In the genomic region with DNA sequence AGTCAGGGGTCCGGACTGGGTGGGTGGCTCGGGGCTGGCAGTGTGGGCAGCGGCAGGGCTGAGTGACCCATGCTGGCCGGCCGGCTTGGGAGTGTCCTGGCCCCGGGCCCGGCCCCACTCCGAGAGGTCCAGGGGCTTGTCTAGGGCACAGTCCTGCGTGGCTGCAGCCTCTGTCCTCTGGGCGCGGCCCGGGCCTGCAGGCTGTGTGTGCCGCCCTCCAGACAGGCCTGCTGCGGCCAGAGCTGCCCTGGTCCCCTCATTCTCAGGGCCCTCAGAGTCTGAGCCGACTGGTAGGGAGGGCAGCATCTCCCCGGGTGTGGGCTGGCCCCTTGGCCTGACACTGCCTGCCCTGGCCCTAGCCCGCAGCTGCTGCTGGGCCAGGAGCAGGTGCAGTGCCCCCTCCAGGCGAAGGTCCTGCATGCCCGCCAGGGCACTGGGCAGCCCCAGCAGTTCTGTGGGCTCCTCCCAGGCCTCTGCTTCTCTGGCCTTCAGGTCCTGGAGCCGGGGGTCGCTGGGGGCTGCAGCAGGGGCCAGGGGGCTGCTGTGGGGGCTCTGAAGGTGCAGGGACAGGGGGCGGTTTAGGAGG, we compare ENCODE assay signal across 1 cellular context.
TF ChIP-seq lines count a peak whose summit lies in the region.

No MANE protein-coding gene starts in this region.

TF ChIP-seq in IMR-90, 13 proteins besides CTCF, POLR2A, EP300 and RAD21:
- TF ChIP-seq USF2 (IDR thresholded peaks at IDR 0.05; ENCODE audit: low read depth, low read length): no peak
- no peak for TF ChIP-seq CEBPB (IDR thresholded peaks at IDR 0.05; ENCODE audit: low read depth, low read length)
- TF ChIP-seq SMC3 (IDR thresholded peaks at IDR 0.05; ENCODE audit: low read depth, low read length): no peak
- TF ChIP-seq, protein P1, sequence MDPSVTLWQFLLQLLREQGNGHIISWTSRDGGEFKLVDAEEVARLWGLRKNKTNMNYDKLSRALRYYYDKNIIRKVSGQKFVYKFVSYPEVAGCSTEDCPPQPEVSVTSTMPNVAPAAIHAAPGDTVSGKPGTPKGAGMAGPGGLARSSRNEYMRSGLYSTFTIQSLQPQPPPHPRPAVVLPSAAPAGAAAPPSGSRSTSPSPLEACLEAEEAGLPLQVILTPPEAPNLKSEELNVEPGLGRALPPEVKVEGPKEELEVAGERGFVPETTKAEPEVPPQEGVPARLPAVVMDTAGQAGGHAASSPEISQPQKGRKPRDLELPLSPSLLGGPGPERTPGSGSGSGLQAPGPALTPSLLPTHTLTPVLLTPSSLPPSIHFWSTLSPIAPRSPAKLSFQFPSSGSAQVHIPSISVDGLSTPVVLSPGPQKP (IDR thresholded peaks at IDR 0.05; ENCODE audit: borderline replicate concordance, low read depth, low read length): no peak
- no peak for TF ChIP-seq CHD1 (IDR thresholded peaks at IDR 0.05; ENCODE audit: low read depth, low read length)
- TF ChIP-seq RCOR1 (IDR thresholded peaks at IDR 0.05; ENCODE audit: insufficient replicate concordance, low read length): no peak
- TF ChIP-seq MXI1 (IDR thresholded peaks at IDR 0.05; ENCODE audit: borderline replicate concordance, low read depth, low read length): no peak
- no peak for TF ChIP-seq FOS (IDR thresholded peaks at IDR 0.05; ENCODE audit: low read depth, low read length)
- no peak for TF ChIP-seq MAZ (IDR thresholded peaks at IDR 0.05; ENCODE audit: borderline replicate concordance, low read depth, low read length)
- TF ChIP-seq RFX5 (IDR thresholded peaks at IDR 0.05; ENCODE audit: low read depth, low read length): no peak
- no peak for TF ChIP-seq BHLHE40 (IDR thresholded peaks at IDR 0.05; ENCODE audit: low read depth, low read length)
- TF ChIP-seq NFE2L2 (IDR thresholded peaks at IDR 0.05; ENCODE audit: low read depth, low read length): no peak
- TF ChIP-seq MAFK (IDR thresholded peaks at IDR 0.05; ENCODE audit: low read depth, low read length): no peak
